In the genomic region with DNA sequence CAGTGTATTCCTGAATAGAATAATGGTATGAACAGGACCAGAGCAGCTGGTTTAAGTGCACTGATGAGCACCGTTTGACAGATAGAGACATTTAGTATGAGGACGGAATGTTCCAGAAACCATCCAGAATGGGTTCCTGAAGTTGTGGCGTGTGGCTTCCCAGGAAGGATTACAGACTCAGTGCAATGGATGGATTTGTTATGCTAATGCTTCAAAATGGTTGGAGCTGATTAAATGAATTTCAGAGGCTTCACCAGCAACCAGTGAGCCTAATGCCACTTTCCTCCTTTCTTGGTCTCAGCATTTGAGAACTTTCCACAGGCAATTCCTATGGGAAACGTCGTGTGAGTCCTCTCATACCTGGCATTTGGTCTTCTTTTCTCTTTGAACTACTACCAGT, we compare ENCODE assay signal across 1 cellular context.
TF ChIP-seq lines count a peak whose summit lies in the region.

No MANE protein-coding gene starts in this region.

TF ChIP-seq in endothelial cell of umbilical vein, 7 proteins besides CTCF, POLR2A, EP300 and RAD21:
- TF ChIP-seq MAX (IDR thresholded peaks at IDR 0.05; ENCODE audit: insufficient read depth, insufficient read length) (no peak), MYC (IDR thresholded peaks at IDR 0.05; ENCODE audit: low read depth, low read length) (no peak), JUN (IDR thresholded peaks at IDR 0.05; ENCODE audit: borderline replicate concordance, insufficient read depth, insufficient read length, low read depth) (no peak), EZH2 (IDR thresholded peaks at IDR 0.05; ENCODE audit: borderline replicate concordance, low read depth, low read length, severe bottlenecking) (no peak), GATA2 (IDR thresholded peaks at IDR 0.05; ENCODE audit: insufficient read depth, insufficient read length, low read depth, low read length) (no peak), FOS (IDR thresholded peaks at IDR 0.05; ENCODE audit: borderline replicate concordance, insufficient read depth, low read length) (no peak), POLR2AphosphoS5 (IDR thresholded peaks at IDR 0.05; ENCODE audit: insufficient read depth, low read depth, low read length) (no peak)
